In the genomic region with DNA sequence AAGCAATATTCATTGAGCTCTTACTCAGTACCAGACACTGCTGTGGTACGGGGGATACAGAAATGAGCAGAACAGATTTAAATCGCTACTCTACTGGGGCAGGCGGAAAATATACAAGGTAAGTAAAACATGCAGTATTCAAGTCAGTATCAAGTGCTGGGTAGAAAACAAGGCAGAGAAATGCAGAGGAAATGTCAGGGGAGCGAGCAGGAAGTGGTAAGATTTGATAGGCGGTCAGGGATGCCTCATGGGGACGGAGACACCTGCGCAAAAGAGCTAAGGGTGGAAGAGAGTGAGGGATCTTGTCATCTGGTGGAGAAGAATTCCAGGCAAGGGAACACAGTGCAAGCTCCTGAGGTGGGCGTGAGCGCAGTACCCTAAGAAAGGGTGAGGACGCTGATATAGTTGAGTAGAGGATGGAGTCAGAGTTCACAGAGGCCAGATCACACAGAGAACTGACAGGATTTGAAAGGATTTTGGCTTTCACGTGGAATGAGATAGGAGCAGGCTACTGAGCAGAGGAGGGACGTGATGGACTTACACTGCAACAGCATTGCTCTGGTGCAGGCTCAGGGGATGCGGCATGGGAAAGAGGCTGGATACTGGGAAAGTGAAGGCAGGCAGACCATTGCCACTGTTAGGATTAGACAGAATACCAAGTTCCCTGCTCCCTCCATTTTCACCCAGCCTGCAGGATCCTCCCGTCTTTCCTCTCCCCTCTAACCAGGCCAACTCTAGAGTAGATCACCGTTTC, we compare ENCODE assay signal across 13 cellular contexts. TPM values are rescaled to one million over a fixed set of nuclear protein-coding genes. Genes with fewer than 3 reads are reported as not detected.
A peak's percentile ranks its signal among the peaks of the same experiment; 100 is the strongest.
DNase-seq lines count a peak whose midpoint lies in the region; ATAC-seq, FAIRE-seq and TF ChIP-seq lines count a peak whose summit lies in the region.
"Had no signal": no experiment of that assay in that cellular context is flagged by ENCODE, and none has a peak within 500 bp of the region (broad histone marks: within the 10 kb centered on the region; RNA-seq: fewer than 3 reads in every experiment).

No MANE protein-coding gene starts in this region.

- H3K9me3 Mint-ChIP-seq in naive B cell, result no peaks in the 10 kb centered on the region
- H3K9me3 Mint-ChIP-seq: nephron progenitor cell had no signal

- H3K36me3 ChIP-seq in OCI-LY3 (replicated peaks; ENCODE audit: low read depth, low read length), result no peaks in the 10 kb centered on the region
- H3K36me3 ChIP-seq: spleen had no signal

- FAIRE-seq in GM18507 (lab: Jason Lieb, UNC), result peak; percentile 82
- FAIRE-seq: keratinocyte had no signal

- peak overlapping the region; percentile 38 for H3K9ac ChIP-seq in OCI-LY3 (ENCODE audit: low read length)

- H4K20me1 ChIP-seq in OCI-LY3 (ENCODE audit: insufficient read depth, low read length), result no peaks in the 10 kb centered on the region

- no peaks in the 10 kb centered on the region for H3K79me2 ChIP-seq in OCI-LY3 (ENCODE audit: low read length)

- peaks cover 45% of the 10 kb centered on the region for H3K4me1 ChIP-seq in OCI-LY3 (ENCODE audit: low read length)

- no peak overlapping the region for H3K27ac ChIP-seq in OCI-LY3 (ENCODE audit: low read length)

- no peak overlapping the region for H3K27ac Mint-ChIP-seq in naive B cell
- H3K27ac Mint-ChIP-seq: nephron progenitor cell had no signal

- no peak overlapping the region for H3K4me3 Mint-ChIP-seq in naive B cell
- H3K4me3 Mint-ChIP-seq: nephron progenitor cell had no signal

- no peak for TF ChIP-seq CTCF in OCI-LY3 (IDR thresholded peaks at IDR 0.05; ENCODE audit: low read depth, low read length)

- DNase-seq in GM18507 (ENCODE audit: extremely low spot score, insufficient read length, low read depth) (no peak), activated T-cell treated with anti-CD3 and anti-CD28 coated beads for 4 hours (peak; percentile 14), naive B cell (peak; percentile 23), NCI-H2081 (lab: John Stamatoyannopoulos, UW) (no peak), COR-L47 (lab: John Stamatoyannopoulos, UW) (no peak)
- DNase-seq: caudate nucleus, NCI-H2107, nephron progenitor cell, spleen had no signal

- no peaks in the 10 kb centered on the region for H3K36me3 Mint-ChIP-seq in naive B cell

- H3K27me3 Mint-ChIP-seq in naive B cell, result peaks cover 0 to 6% (median 0%) of the 10 kb centered on the region in 3 donors

- H3K9me3 ChIP-seq in OCI-LY3 (ENCODE audit: insufficient read depth, low read length), result no peaks in the 10 kb centered on the region
- H3K9me3 ChIP-seq: spleen had no signal

- ATAC-seq in naive B cell (ENCODE audit: low read depth in 2 of 2) (peak; percentile 63 to 73), GM19467 (IDR thresholded peaks at IDR 0.05; ENCODE audit: unreplicated experiment) (no peak), HG02981 (IDR thresholded peaks at IDR 0.05; ENCODE audit: unreplicated experiment) (no peak)

- H3K27me3 ChIP-seq in OCI-LY3 (ENCODE audit: low read depth, low read length), result 0 out of 2 replicates have a peak, but pooled peaks cover 5% of the 10 kb centered on the region

- H2AFZ ChIP-seq in OCI-LY3 (ENCODE audit: low read depth, low read length), result peak overlapping the region; percentile 78

- no peaks in the 10 kb centered on the region for H3K4me1 Mint-ChIP-seq in naive B cell

- peak overlapping the region; percentile 46; the same call in 1 of the 2 replicates for H3K4me3 ChIP-seq in OCI-LY3 (ENCODE audit: low read length)
- H3K4me3 ChIP-seq: spleen had no signal

- peak overlapping the region; percentile 69 for H3K4me2 ChIP-seq in OCI-LY3 (ENCODE audit: low read length)

RNA-seq across cellular contexts. Expression of a gene that starts 35.8 kb away (rescaled TPM):
- polyA plus RNA-seq in naive B cell (ENCODE audit: low read depth in 6 of 6), result 10 to 100 TPM; 11.1 to 17.6 (median 14.9) TPM

Comparison
In these comparisons a context has a peak if more than half of its experiments do, and no peak if none do; other contexts are left out.
1. DNase-seq: peak in activated T-cell treated with anti-CD3 and anti-CD28 coated beads for 4 hours (single experiment) and naive B cell (single experiment); none in GM18507 (single experiment), NCI-H2081 (0 of 2) and COR-L47 (single experiment).
2. ATAC-seq: peak in naive B cell (2 of 2); none in GM19467 (single experiment) and HG02981 (single experiment).